Comparison of ENCODE assay signal across 1 cellular context in genomic region chr1:183604048-183604808, GRCh38.
A peak's percentile ranks its signal among the peaks of the same experiment; 100 is the strongest.
TF ChIP-seq lines count a peak whose summit lies in the region.

No MANE protein-coding gene starts in this region.

TF ChIP-seq in K562, 482 proteins besides CTCF, POLR2A, EP300 and RAD21 (continues in another document):
- TF ChIP-seq SMARCA5 (IDR thresholded peaks at IDR 0.05) (no peak), MTA1 (IDR thresholded peaks at IDR 0.05; ENCODE audit: borderline replicate concordance) (0 out of 2 replicates have a peak, but pooled peaks have one; percentile 46), KAT8 (IDR thresholded peaks at IDR 0.05; ENCODE audit: low read depth) (no peak), KDM2B (CRISPR knock-in tag; IDR thresholded peaks at IDR 0.05) (no peak), NR3C1 (CRISPR knock-in tag; IDR thresholded peaks at IDR 0.05) (no peak), FOXJ2 (tag; IDR thresholded peaks at IDR 0.05) (no peak), DLX4 (CRISPR knock-in tag; IDR thresholded peaks at IDR 0.05) (no peak), ZNF639 (CRISPR knock-in tag; conservative IDR thresholded peaks at IDR 0.05 in 1 of 2, IDR thresholded peaks at IDR 0.05 in 1 of 2) (no peak), STAT5B (CRISPR knock-in tag; IDR thresholded peaks at IDR 0.05) (no peak), JUNB (CRISPR knock-in tag; conservative IDR thresholded peaks at IDR 0.05) (peak; percentile 94), EWSR1 (IDR thresholded peaks at IDR 0.05; ENCODE audit: borderline replicate concordance, low read depth, partially characterized antibody) (no peak), VEZF1 (CRISPR knock-in tag; IDR thresholded peaks at IDR 0.05) (peak; percentile 66), KAT2B (IDR thresholded peaks at IDR 0.05; ENCODE audit: low read depth, low read length) (no peak), ZNF316 (IDR thresholded peaks at IDR 0.05) (peak; percentile 72), SREBF1 (IDR thresholded peaks at IDR 0.05; ENCODE audit: borderline replicate concordance, low read depth, low read length) (no peak), ZNF431 (CRISPR knock-in tag; IDR thresholded peaks at IDR 0.05) (no peak), ZNF3 (CRISPR knock-in tag; IDR thresholded peaks at IDR 0.05) (no peak), MIER1 (IDR thresholded peaks at IDR 0.05; ENCODE audit: low read depth) (no peak), TAF7 (tag; IDR thresholded peaks at IDR 0.05) (no peak), XRCC3 (IDR thresholded peaks at IDR 0.05) (no peak), ZFP36 (IDR thresholded peaks at IDR 0.05; ENCODE audit: low read depth, low read length, partially characterized antibody) (no peak), ZNF239 (CRISPR knock-in tag; IDR thresholded peaks at IDR 0.05) (no peak), FOSL1 (tag; conservative IDR thresholded peaks at IDR 0.05) (peak; percentile 80), RBBP5 (IDR thresholded peaks at IDR 0.05; ENCODE audit: borderline replicate concordance, insufficient read depth, low read length, poor library complexity, severe bottlenecking) (no peak), MYNN (IDR thresholded peaks at IDR 0.05) (no peak), MYNN (CRISPR knock-in tag; IDR thresholded peaks at IDR 0.05) (no peak), EGR1 (conservative IDR thresholded peaks at IDR 0.05) (no peak), RHOXF2B (CRISPR knock-in tag; conservative IDR thresholded peaks at IDR 0.05) (no peak), LEF1 (IDR thresholded peaks at IDR 0.05) (no peak), POLR2G (IDR thresholded peaks at IDR 0.05; ENCODE audit: low read depth, low read length) (no peak), TSHZ1 (CRISPR knock-in tag; IDR thresholded peaks at IDR 0.05) (no peak), HOXB6 (CRISPR knock-in tag; IDR thresholded peaks at IDR 0.05; ENCODE audit: borderline replicate concordance) (no peak), ZBTB5 (IDR thresholded peaks at IDR 0.05) (no peak), POLR2H (tag; IDR thresholded peaks at IDR 0.05; ENCODE audit: low read depth) (no peak), SETDB1 (IDR thresholded peaks at IDR 0.05; ENCODE audit: low read length) (no peak), MEF2A (IDR thresholded peaks at IDR 0.05; ENCODE audit: control insufficient read depth, low read depth, low read length) (no peak), ZSCAN32 (CRISPR knock-in tag; IDR thresholded peaks at IDR 0.05) (no peak), POLR3A (IDR thresholded peaks at IDR 0.05; ENCODE audit: borderline replicate concordance, extremely low read depth, insufficient read depth, insufficient read length) (no peak), HMBOX1 (IDR thresholded peaks at IDR 0.05) (no peak), SMAD4 (CRISPR knock-in tag; conservative IDR thresholded peaks at IDR 0.05) (no peak), PTRF (tag; IDR thresholded peaks at IDR 0.05) (no peak), NR2C1 (IDR thresholded peaks at IDR 0.05) (no peak), NR2C1 (tag; IDR thresholded peaks at IDR 0.05) (no peak), ZNF518B (CRISPR knock-in tag; IDR thresholded peaks at IDR 0.05) (no peak), NBN (IDR thresholded peaks at IDR 0.05; ENCODE audit: low read depth) (peak; percentile 68; the same call in 1 of the 2 replicates), E4F1 (CRISPR knock-in tag; IDR thresholded peaks at IDR 0.05; ENCODE audit: borderline replicate concordance) (no peak), RBM39 (optimal IDR thresholded peaks at IDR 0.05; ENCODE audit: low read depth, low read length) (no peak), CHAMP1 (IDR thresholded peaks at IDR 0.05) (no peak), SOX6 (IDR thresholded peaks at IDR 0.05) (no peak), ATF7 (IDR thresholded peaks at IDR 0.05) (peak; percentile 99), GATAD2B (IDR thresholded peaks at IDR 0.05; ENCODE audit: borderline replicate concordance) (no peak), ESRRA (IDR thresholded peaks at IDR 0.05; ENCODE audit: borderline replicate concordance, low read depth) (peak; percentile 27; the same call in 1 of the 2 replicates), MCM7 (IDR thresholded peaks at IDR 0.05) (no peak), BRD4 (IDR thresholded peaks at IDR 0.05) (no peak), BDP1 (IDR thresholded peaks at IDR 0.05; ENCODE audit: insufficient read depth, insufficient read length) (no peak), NR2F6 (CRISPR knock-in tag; IDR thresholded peaks at IDR 0.05) (no peak)
